Comparison of ENCODE assay signal across 8 cellular contexts in the genomic region with DNA sequence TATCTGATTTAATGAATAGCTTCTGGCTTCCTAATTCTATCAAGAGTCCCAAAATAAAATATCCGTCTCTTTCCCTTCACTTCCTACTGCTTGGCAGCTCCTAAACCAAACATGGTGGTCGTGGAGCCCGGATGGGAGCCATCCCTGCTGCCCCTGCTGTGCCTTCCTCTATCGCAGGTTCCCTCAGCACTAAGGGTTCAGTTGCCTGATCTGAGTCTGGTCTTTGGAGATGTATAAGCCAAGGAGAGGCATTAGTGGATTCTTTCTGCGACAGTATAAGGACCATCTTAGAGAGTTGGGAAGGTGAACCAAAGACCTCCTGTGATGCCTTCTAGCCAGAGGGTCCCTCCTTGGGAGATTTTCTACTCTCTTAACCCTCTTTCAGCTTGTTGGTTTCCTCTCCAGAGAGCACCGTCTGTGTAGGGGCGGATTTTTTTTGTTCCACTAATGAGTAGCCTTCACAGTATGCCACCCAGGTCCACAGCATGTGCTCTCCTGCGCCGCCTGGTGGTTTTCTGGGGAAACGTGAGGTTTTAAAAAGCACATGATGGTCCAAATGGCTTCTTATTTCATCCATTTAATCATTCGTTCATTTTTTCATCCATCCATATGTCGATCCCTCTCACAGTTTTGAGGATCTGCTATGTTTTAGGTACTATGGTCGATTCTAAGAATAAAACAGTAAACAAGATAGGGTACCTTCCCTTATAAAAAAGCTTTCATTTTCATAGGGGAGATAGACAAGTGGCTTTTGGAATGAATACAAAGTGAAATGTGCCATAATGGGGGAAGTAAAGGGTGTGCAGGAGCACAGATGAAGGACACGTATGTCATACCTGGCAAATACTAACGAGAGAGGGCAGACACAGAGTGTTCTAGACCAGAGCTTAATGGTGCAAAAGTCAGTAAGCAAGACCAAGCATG.
DNase-seq lines count a peak whose midpoint lies in the region; ATAC-seq lines count a peak whose summit lies in the region.

No MANE protein-coding gene starts in this region.

- no peaks in the 10 kb centered on the region for H3K36me3 ChIP-seq in aorta (ENCODE audit: control insufficient read depth in 1 of 2, insufficient read depth in 2 of 2, low read length in 1 of 2)

- H3K9me3 Mint-ChIP-seq in activated T-cell treated with anti-CD3 and anti-CD28 coated beads, Interleukin-2, amount 50 U/mL, for 24 hours, result no peaks in the 10 kb centered on the region

- 25 to 27% methylated on average over 15 of the region's 15 CpGs for WGBS in aorta, 2 donors

- peaks cover 5% of the 10 kb centered on the region for H3K27me3 Mint-ChIP-seq in activated T-cell treated with anti-CD3 and anti-CD28 coated beads, Interleukin-2, amount 50 U/mL, for 24 hours

- no peak overlapping the region for H3K4me3 Mint-ChIP-seq in activated T-cell treated with anti-CD3 and anti-CD28 coated beads, Interleukin-2, amount 50 U/mL, for 24 hours

- ATAC-seq in aorta (ENCODE audit: low FRiP score), result peak; percentile 59
- no peak for ATAC-seq in GM18870 (IDR thresholded peaks at IDR 0.05; ENCODE audit: unreplicated experiment)

- no peaks in the 10 kb centered on the region for H3K4me1 ChIP-seq in aorta (ENCODE audit: control insufficient read depth in 1 of 2, insufficient read depth in 2 of 2, low read length in 2 of 2)

- no peak overlapping the region for H3K27ac Mint-ChIP-seq in activated T-cell treated with anti-CD3 and anti-CD28 coated beads, Interleukin-2, amount 50 U/mL, for 24 hours

- no peaks in the 10 kb centered on the region for H3K4me1 Mint-ChIP-seq in activated T-cell treated with anti-CD3 and anti-CD28 coated beads, Interleukin-2, amount 50 U/mL, for 24 hours (ENCODE audit: low read depth)

- H3K27ac ChIP-seq in aorta (ENCODE audit: low read depth in 1 of 2, low read length in 2 of 2), result no peak overlapping the region

- DNase-seq in COLO668 (lab: John Stamatoyannopoulos, UW; ENCODE audit: unreplicated experiment), result peak; percentile 81
- peak; percentile 70 for DNase-seq in HK-2 (ENCODE audit: unreplicated experiment)
- DNase-seq in NCI-H748 (lab: John Stamatoyannopoulos, UW; ENCODE audit: unreplicated experiment), result peak; percentile 59
- peak; percentile 60 for DNase-seq in activated T-cell treated with anti-CD3 and anti-CD28 coated beads, Interleukin-2, amount 50 U/mL, for 24 hours
- DNase-seq in foreskin melanocyte, result peak; percentile 40
- DNase-seq in occipital lobe (lab: John Stamatoyannopoulos, UW), result peak; percentile 58
- DNase-seq in aorta, result peak; percentile 68 to 88

- no peak overlapping the region for H3K4me3 ChIP-seq in aorta (ENCODE audit: low read length in 2 of 2)

- no peaks in the 10 kb centered on the region for H3K27me3 ChIP-seq in aorta (ENCODE audit: control insufficient read depth in 1 of 2, insufficient read depth in 2 of 2, low read length in 1 of 2)

- H3K36me3 Mint-ChIP-seq in activated T-cell treated with anti-CD3 and anti-CD28 coated beads, Interleukin-2, amount 50 U/mL, for 24 hours (ENCODE audit: low read depth), result no peaks in the 10 kb centered on the region

- intact Hi-C loops in aorta (cut with DNase I), result loop anchor here (2.0 to 5.0 kb wide), 2 partner anchors 133 to 134 kb away; no protein-coding TSS in a partner anchor

- no peaks in the 10 kb centered on the region for H3K9me3 ChIP-seq in aorta (ENCODE audit: control insufficient read depth, low read length)
